In the genomic region with DNA sequence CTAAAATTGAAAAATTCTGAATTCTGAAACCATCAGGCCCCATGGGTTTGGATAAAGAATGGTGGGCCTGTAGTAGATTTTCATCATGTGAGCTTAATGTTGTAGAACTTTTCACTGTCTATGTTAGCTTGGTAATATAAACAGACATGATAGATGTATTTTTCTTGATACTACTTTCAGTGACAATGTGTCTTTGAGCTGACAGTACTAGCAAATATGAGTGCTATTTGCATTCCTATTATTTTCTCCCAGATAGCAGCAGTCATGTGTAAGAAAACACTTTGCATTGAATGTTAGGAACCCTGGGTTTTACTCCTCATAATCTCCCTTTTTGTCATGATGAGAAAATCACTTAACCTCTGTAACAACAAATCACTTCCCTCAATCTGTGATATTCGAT, we compare ENCODE assay signal across 19 cellular contexts. TPM values are rescaled to one million over a fixed set of nuclear protein-coding genes. Genes with fewer than 3 reads are reported as not detected.
DNase-seq lines count a peak whose midpoint lies in the region; ATAC-seq and TF ChIP-seq lines count a peak whose summit lies in the region.
"Had no signal": no experiment of that assay in that cellular context is flagged by ENCODE, and none has a peak within 500 bp of the region (broad histone marks: within the 10 kb centered on the region; RNA-seq: fewer than 3 reads in every experiment).

No MANE protein-coding gene starts in this region.

- no peaks in the 10 kb centered on the region for H3K36me3 Mint-ChIP-seq in activated naive CD8-positive, alpha-beta T cell
- H3K36me3 Mint-ChIP-seq in activated naive CD8-positive, alpha-beta T cell treated with anti-CD3 and anti-CD28 coated beads for 36 hours, result peaks cover 2% of the 10 kb centered on the region
- H3K36me3 Mint-ChIP-seq in T-cell (no peaks in the 10 kb centered on the region), naive B cell (peaks cover 15 to 24% of the 10 kb centered on the region in 2 donors)
- no peaks in the 10 kb centered on the region for H3K36me3 Mint-ChIP-seq in activated CD8-positive, alpha-beta T cell treated with anti-CD3 and anti-CD28 coated beads for 36 hours (ENCODE audit: low read depth)

- CTCF ChIA-PET in T-cell (lab: Charles Lee), result interaction anchor here (0.6 to 1.1 kb wide), 3 partner anchors 13 to 61 kb away, joined by 3 read pairs; no protein-coding TSS in a partner anchor
- CTCF ChIA-PET in activated CD8-positive, alpha-beta T cell treated with anti-CD3 and anti-CD28 coated beads for 36 hours (lab: Charles Lee), result interaction anchor here (0.9 kb wide), 2 partner anchors 14 to 448 kb away, joined by 3 to 4 read pairs; a partner anchor contains a TSS

- DNase-seq in activated naive CD8-positive, alpha-beta T cell treated with anti-CD3 and anti-CD28 coated beads for 36 hours, result no peak
- DNase-seq in T-cell (no peak), naive B cell (no peak), CD1c-positive myeloid dendritic cell (ENCODE audit: extremely low spot score) (no peak), DMS79 treated with DMSO at 0.1 percent for 48 hours (lab: John Stamatoyannopoulos, UW) (no peak)
- no peak for DNase-seq in activated CD8-positive, alpha-beta T cell treated with anti-CD3 and anti-CD28 coated beads for 36 hours
- DNase-seq: COR-L47, KBM-7, NCI-H1436, NCI-H2029 treated with DMSO at 0.1 percent for 48 hours, NCI-H2171 treated with DMSO at 0.1 percent for 48 hours, NCI-H748 treated with DMSO at 0.1 percent for 48 hours, OCI-M1, RPMI8226, SIG-M5 had no signal

- intact Hi-C loops in activated CD8-positive, alpha-beta T cell treated with anti-CD3 and anti-CD28 coated beads for 36 hours (cut with micrococcal nuclease), result no loop called here

- ATAC-seq in T-cell (replicated peaks in 1 of 4) (no peak), naive B cell (ENCODE audit: low read depth in 2 of 2) (no peak), GM19452 (IDR thresholded peaks at IDR 0.05; ENCODE audit: unreplicated experiment) (no peak)
- no peak for ATAC-seq in activated CD8-positive, alpha-beta T cell treated with anti-CD3 and anti-CD28 coated beads for 36 hours

- no peaks in the 10 kb centered on the region for H3K27me3 Mint-ChIP-seq in activated naive CD8-positive, alpha-beta T cell
- H3K27me3 Mint-ChIP-seq in activated naive CD8-positive, alpha-beta T cell treated with anti-CD3 and anti-CD28 coated beads for 36 hours, result no peaks in the 10 kb centered on the region
- H3K27me3 Mint-ChIP-seq in T-cell (peaks cover 5 to 6% of the 10 kb centered on the region in 2 donors), naive B cell (peaks cover 0 to 5% (median 4%) of the 10 kb centered on the region in 3 donors)
- peaks cover 2% of the 10 kb centered on the region for H3K27me3 Mint-ChIP-seq in activated CD8-positive, alpha-beta T cell treated with anti-CD3 and anti-CD28 coated beads for 36 hours

- H3K9me3 Mint-ChIP-seq in activated naive CD8-positive, alpha-beta T cell (ENCODE audit: low read depth), result no peaks in the 10 kb centered on the region
- no peaks in the 10 kb centered on the region for H3K9me3 Mint-ChIP-seq in activated naive CD8-positive, alpha-beta T cell treated with anti-CD3 and anti-CD28 coated beads for 36 hours
- H3K9me3 Mint-ChIP-seq in T-cell, result peaks cover 0 to 3% (median 0%) of the 10 kb centered on the region in 3 donors
- H3K9me3 Mint-ChIP-seq in naive B cell, result peaks cover 0 to 5% (median 0%) of the 10 kb centered on the region in 7 donors
- H3K9me3 Mint-ChIP-seq in activated CD8-positive, alpha-beta T cell treated with anti-CD3 and anti-CD28 coated beads for 36 hours, result peaks cover 2% of the 10 kb centered on the region

- H3K4me1 Mint-ChIP-seq in activated naive CD8-positive, alpha-beta T cell (ENCODE audit: low read depth), result peaks cover 26% of the 10 kb centered on the region
- H3K4me1 Mint-ChIP-seq in activated naive CD8-positive, alpha-beta T cell treated with anti-CD3 and anti-CD28 coated beads for 36 hours, result peaks cover 19% of the 10 kb centered on the region
- peaks cover 17 to 27% (median 22%) of the 10 kb centered on the region in 3 donors for H3K4me1 Mint-ChIP-seq in T-cell
- peaks cover 47 to 71% (median 57%) of the 10 kb centered on the region in 3 donors for H3K4me1 Mint-ChIP-seq in naive B cell
- peaks cover 19% of the 10 kb centered on the region for H3K4me1 Mint-ChIP-seq in activated CD8-positive, alpha-beta T cell treated with anti-CD3 and anti-CD28 coated beads for 36 hours (ENCODE audit: low read depth)

- peak overlapping the region; percentile 50 for H3K27ac Mint-ChIP-seq in activated naive CD8-positive, alpha-beta T cell
- no peak overlapping the region for H3K27ac Mint-ChIP-seq in activated naive CD8-positive, alpha-beta T cell treated with anti-CD3 and anti-CD28 coated beads for 36 hours
- H3K27ac Mint-ChIP-seq in T-cell, result peak overlapping the region; percentile 1 to 5
- H3K27ac Mint-ChIP-seq in naive B cell, result peak overlapping the region; percentile 97 to 100 (median 99)
- H3K27ac Mint-ChIP-seq in activated CD8-positive, alpha-beta T cell treated with anti-CD3 and anti-CD28 coated beads for 36 hours, result no peak overlapping the region

- no peak for TF ChIP-seq CTCF in activated CD8-positive, alpha-beta T cell treated with anti-CD3 and anti-CD28 coated beads for 36 hours (IDR thresholded peaks at IDR 0.05)

- POLR2A ChIA-PET in T-cell (lab: Charles Lee), result interaction anchor here in 1 of 2 donors (0.6 kb wide), 1 partner anchor 43 kb away, joined by 3 read pairs; no protein-coding TSS in a partner anchor
- POLR2A ChIA-PET in activated CD8-positive, alpha-beta T cell treated with anti-CD3 and anti-CD28 coated beads for 36 hours (lab: Charles Lee), result no interaction called here

- H3K4me3 Mint-ChIP-seq in activated naive CD8-positive, alpha-beta T cell, result no peak overlapping the region
- H3K4me3 Mint-ChIP-seq in activated naive CD8-positive, alpha-beta T cell treated with anti-CD3 and anti-CD28 coated beads for 36 hours, result no peak overlapping the region
- H3K4me3 Mint-ChIP-seq in T-cell (no peak overlapping the region), naive B cell (peak overlapping the region in 3 of 8 donors; percentile 88 to 93 (median 90))
- no peak overlapping the region for H3K4me3 Mint-ChIP-seq in activated CD8-positive, alpha-beta T cell treated with anti-CD3 and anti-CD28 coated beads for 36 hours

RNA-seq across cellular contexts. Expression of a gene that starts 18.1 kb away (rescaled TPM):
- under 1 TPM; 0.34 to 0.37 TPM for total RNA-seq in activated naive CD8-positive, alpha-beta T cell treated with anti-CD3 and anti-CD28 coated beads for 36 hours
- total RNA-seq in T-cell, result 1 to 10 TPM in 2 of 5 donors, under 1 TPM in 3; 0.32 to 2.0 (median 0.89) TPM
- 10 to 100 TPM; 44.0 to 70.6 (median 53.4) TPM for polyA plus RNA-seq in naive B cell (ENCODE audit: low read depth in 6 of 6)
- total RNA-seq in activated CD8-positive, alpha-beta T cell treated with anti-CD3 and anti-CD28 coated beads for 36 hours, result under 1 TPM in 1 of 2 experiments, not detected in 1; 0.18 TPM
- total RNA-seq: H1 had no signal
- polyA plus RNA-seq: BJ, H1 had no signal

RNA-seq across cellular contexts. Expression of a gene that starts 30.8 kb away (rescaled TPM):
- 100 to 1,000 TPM; 101 to 103 TPM for total RNA-seq in activated naive CD8-positive, alpha-beta T cell treated with anti-CD3 and anti-CD28 coated beads for 36 hours
- 10 to 100 TPM; 14.6 to 32.7 (median 28.2) TPM for total RNA-seq in T-cell
- polyA plus RNA-seq in naive B cell (ENCODE audit: low read depth in 6 of 6), result 10 to 100 TPM; 34.4 to 54.2 (median 46.2) TPM
- total RNA-seq in activated CD8-positive, alpha-beta T cell treated with anti-CD3 and anti-CD28 coated beads for 36 hours, result 10 to 100 TPM; 95.2 to 95.6 TPM

Comparison
In these comparisons a context has a peak if more than half of its experiments do, and no peak if none do; other contexts are left out.
1. H3K27ac Mint-ChIP-seq: peak in activated naive CD8-positive, alpha-beta T cell (single experiment), T-cell (2 of 2) and naive B cell (6 of 6); none in activated naive CD8-positive, alpha-beta T cell treated with anti-CD3 and anti-CD28 coated beads for 36 hours (single experiment) and activated CD8-positive, alpha-beta T cell treated with anti-CD3 and anti-CD28 coated beads for 36 hours (single experiment).